Comparison of ENCODE assay signal across 14 cellular contexts in the genomic region with DNA sequence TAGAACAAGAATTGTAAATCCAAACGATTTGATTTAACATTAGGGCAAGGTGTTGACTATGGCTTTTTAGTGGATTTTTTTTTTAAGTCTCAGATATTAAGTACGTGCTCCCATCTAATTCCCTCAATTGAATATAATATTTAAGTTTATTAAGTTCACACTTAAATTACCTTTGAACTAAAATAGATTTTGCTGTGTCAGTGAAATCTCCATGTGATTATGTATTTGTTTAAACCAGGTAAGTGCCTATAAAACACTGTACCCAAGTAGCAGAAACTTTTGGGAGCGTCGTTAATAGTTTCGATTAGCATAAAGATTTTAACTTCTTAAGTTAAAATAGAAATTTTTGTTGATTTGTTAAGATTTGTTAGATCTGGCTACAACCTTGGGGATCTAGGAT. TPM values are rescaled to one million over a fixed set of nuclear protein-coding genes. Genes with fewer than 3 reads are reported as not detected.
DNase-seq lines count a peak whose midpoint lies in the region; ATAC-seq and TF ChIP-seq lines count a peak whose summit lies in the region.
"Had no signal": no experiment of that assay in that cellular context is flagged by ENCODE, and none has a peak within 500 bp of the region (broad histone marks: within the 10 kb centered on the region; RNA-seq: fewer than 3 reads in every experiment).

No MANE protein-coding gene starts in this region.

- peak overlapping the region; percentile 65; the same call in 1 of the 2 replicates for H3K27ac ChIP-seq in C4-2B
- peak overlapping the region in 2 of 4 donors; percentile 89 to 94 for H3K27ac ChIP-seq in gastroesophageal sphincter

- ATAC-seq in central memory CD8-positive, alpha-beta T cell (replicated peaks; ENCODE audit: extremely low read depth, poor library complexity, severe bottlenecking): no peak
- ATAC-seq in gastroesophageal sphincter: no peak
- ATAC-seq: heart left ventricle had no signal

- no peak for TF ChIP-seq EP300 in gastroesophageal sphincter (IDR thresholded peaks at IDR 0.05)

- H3K4me3 Mint-ChIP-seq in IgD-negative memory B cell: peak overlapping the region in 3 of 4 donors; percentile 97 to 99 (median 98)
- peak overlapping the region; percentile 31 for H3K4me3 Mint-ChIP-seq in central memory CD8-positive, alpha-beta T cell
- peak overlapping the region; percentile 97 to 99 (median 99) for H3K4me3 Mint-ChIP-seq in nephron

- TF ChIP-seq POLR2A in gastroesophageal sphincter (IDR thresholded peaks at IDR 0.05): no peak

- H3K4me1 Mint-ChIP-seq in IgD-negative memory B cell (peaks cover 20 to 35% (median 29%) of the 10 kb centered on the region in 3 donors), nephron (peaks cover 21% of the 10 kb centered on the region)
- peaks cover 30% of the 10 kb centered on the region for H3K4me1 Mint-ChIP-seq in central memory CD8-positive, alpha-beta T cell

- peak overlapping the region; percentile 96 to 100 (median 99) for H3K27ac Mint-ChIP-seq in IgD-negative memory B cell
- H3K27ac Mint-ChIP-seq in central memory CD8-positive, alpha-beta T cell (ENCODE audit: low read depth): no peak overlapping the region
- peak overlapping the region in 1 of 3 experiments; percentile 66 for H3K27ac Mint-ChIP-seq in nephron

- H3K36me3 Mint-ChIP-seq in IgD-negative memory B cell: peaks cover 2% of the 10 kb centered on the region
- peaks cover 22% of the 10 kb centered on the region for H3K36me3 Mint-ChIP-seq in central memory CD8-positive, alpha-beta T cell (ENCODE audit: insufficient read depth)
- peaks cover 26% of the 10 kb centered on the region for H3K36me3 Mint-ChIP-seq in nephron (ENCODE audit: low read depth)

- peak overlapping the region in 1 of 2 donors; percentile 78 for H3K4me3 ChIP-seq in gastroesophageal sphincter

- TF ChIP-seq CTCF in C4-2B (conservative IDR thresholded peaks at IDR 0.05) (no peak), nephron (IDR thresholded peaks at IDR 0.05; ENCODE audit: unreplicated experiment in 3 of 3) (no peak), gastroesophageal sphincter (IDR thresholded peaks at IDR 0.05) (no peak)

- H3K9me3 Mint-ChIP-seq in IgD-negative memory B cell (no peaks in the 10 kb centered on the region), nephron (no peaks in the 10 kb centered on the region)
- H3K9me3 Mint-ChIP-seq in central memory CD8-positive, alpha-beta T cell: no peaks in the 10 kb centered on the region

- no peak for DNase-seq in central memory CD8-positive, alpha-beta T cell (ENCODE audit: low spot score in 2 of 2)
- no peak for DNase-seq in cerebellar cortex (ENCODE audit: low spot score)
- DNase-seq in H4 (ENCODE audit: low spot score): no peak
- no peak for DNase-seq in HuH-7.5 (ENCODE audit: low spot score)
- DNase-seq: DMS53, H7, heart left ventricle, NCI-H345, pancreas had no signal

- peaks cover 0 to 31% of the 10 kb centered on the region in 2 donors for H3K36me3 ChIP-seq in gastroesophageal sphincter
- H3K36me3 ChIP-seq: pancreas had no signal

- H3K27me3 Mint-ChIP-seq in IgD-negative memory B cell: no peaks in the 10 kb centered on the region
- H3K27me3 Mint-ChIP-seq in central memory CD8-positive, alpha-beta T cell: peaks cover 12% of the 10 kb centered on the region
- H3K27me3 Mint-ChIP-seq in nephron (ENCODE audit: low read depth): no peaks in the 10 kb centered on the region

- peaks cover 0 to 42% (median 0%) of the 10 kb centered on the region in 3 donors for H3K4me1 ChIP-seq in gastroesophageal sphincter

- 75 to 78% methylated on average over 5 of the region's 5 CpGs for WGBS in gastroesophageal sphincter (ENCODE audit: low coverage in 1 of 2), 2 donors

- H3K9me3 ChIP-seq in gastroesophageal sphincter: no peaks in the 10 kb centered on the region
- H3K9me3 ChIP-seq: heart left ventricle, pancreas had no signal

- no peaks in the 10 kb centered on the region for H3K27me3 ChIP-seq in gastroesophageal sphincter
- H3K27me3 ChIP-seq: heart left ventricle, pancreas had no signal

RNA-seq across cellular contexts. Expression of a gene that starts 1.6 kb away (rescaled TPM):
- 16.9 TPM for polyA plus RNA-seq in IgD-negative memory B cell
- 10 to 100 TPM; 20.2 to 39.7 (median 27.0) TPM for total RNA-seq in gastroesophageal sphincter
- total RNA-seq in H4 (2014; rRNA removed; shearing (Covaris generic)): 21.3 and 27.4 TPM in 2 replicates

RNA-seq across cellular contexts. Expression of a gene that starts 33.5 kb away (rescaled TPM):
- 43.4 TPM for polyA plus RNA-seq in IgD-negative memory B cell
- 100 to 1,000 TPM in 1 of 4 donors, 10 to 100 TPM in 3; 76.5 to 114 (median 87.0) TPM for total RNA-seq in gastroesophageal sphincter
- 12.2 and 20.0 TPM in 2 replicates for total RNA-seq in H4 (2014; rRNA removed; shearing (Covaris generic))

RNA-seq across cellular contexts. Expression of a gene that starts 45.2 kb away (rescaled TPM):
- not detected for polyA plus RNA-seq in IgD-negative memory B cell
- total RNA-seq in gastroesophageal sphincter: not detected
- total RNA-seq in H4 (2014; rRNA removed; shearing (Covaris generic)): not detected in 2 replicates
- total RNA-seq: H7; pancreas; T-helper 1 cell treated with Interleukin-12 subunit alpha and Interleukin-12 subunit beta and Interleukin-4 antibody, amounts not matched to agents 30 ng/mL and 1 ng/mL, for 36 hours had no signal
- polyA plus RNA-seq: heart left ventricle, pancreas had no signal

Comparison
In these comparisons a context has a peak if more than half of its experiments do, and no peak if none do; other contexts are left out.
1. H3K4me3 Mint-ChIP-seq: peak in every context shown above with its lines; median percentile 99 in nephron; 98 in IgD-negative memory B cell; 31 in central memory CD8-positive, alpha-beta T cell.